In the genomic region with DNA sequence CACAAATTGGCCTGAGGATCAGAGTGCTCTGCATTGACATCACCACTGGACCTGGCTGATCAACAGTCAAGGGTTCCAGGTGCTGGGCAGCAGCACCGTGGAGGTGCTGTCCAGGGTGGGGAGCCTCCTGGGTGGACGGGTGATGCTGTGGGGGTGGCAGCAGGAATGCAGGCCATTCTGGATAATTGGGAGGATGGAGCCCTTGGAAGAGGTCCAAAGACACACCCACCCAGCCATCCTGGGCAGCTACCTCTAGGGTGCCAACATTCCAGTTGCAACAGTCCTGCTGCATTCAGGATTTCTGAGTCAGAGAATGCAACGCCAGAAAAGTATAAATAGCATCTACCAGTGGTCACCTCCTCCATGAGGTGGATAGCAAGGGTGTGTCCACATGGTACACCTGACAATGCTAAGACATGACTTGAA, we compare ENCODE assay signal across 9 cellular contexts. TPM values are rescaled to one million over a fixed set of nuclear protein-coding genes. Genes with fewer than 3 reads are reported as not detected.
DNase-seq lines count a peak whose midpoint lies in the region; ATAC-seq, FAIRE-seq and TF ChIP-seq lines count a peak whose summit lies in the region.
"Had no signal": no experiment of that assay in that cellular context is flagged by ENCODE, and none has a peak within 500 bp of the region (broad histone marks: within the 10 kb centered on the region; RNA-seq: fewer than 3 reads in every experiment).

No MANE protein-coding gene starts in this region.

- H3K27ac Mint-ChIP-seq in MCF 10A (ENCODE audit: low read depth, unreplicated experiment) (peak overlapping the region; percentile 95), naive B cell (peak overlapping the region; percentile 97 to 100 (median 100))

- CTCF ChIA-PET in MCF 10A (lab: Yijun Ruan, JAX), result interaction anchor here (1.0 kb wide), 1 partner anchor 31 kb away, joined by 3 read pairs; no protein-coding TSS in a partner anchor

- TF ChIP-seq CTCF in MCF 10A (IDR thresholded peaks at IDR 0.05; ENCODE audit: unreplicated experiment), result no peak

- peak overlapping the region; percentile 68 to 87 (median 81) for H3K9ac ChIP-seq in BLaER1 treated with 17β-estradiol and CSF1 and Interleukin-3, amounts not matched to agents 10 nM and 100 nM

- intact Hi-C loops in MCF 10A (cut with micrococcal nuclease), result loop anchor here (1.0 kb wide), 2 partner anchors 27 to 41 kb away; partner anchors contain the start of gene STARD5

- H3K4me1 Mint-ChIP-seq in MCF 10A (ENCODE audit: insufficient read depth, unreplicated experiment), result peaks cover 22% of the 10 kb centered on the region
- peaks cover 88 to 99% (median 93%) of the 10 kb centered on the region in 3 donors for H3K4me1 Mint-ChIP-seq in naive B cell

- H3K36me3 ChIP-seq in BLaER1 treated with 17β-estradiol and CSF1 and Interleukin-3, amounts not matched to agents 10 nM and 100 nM, result peaks cover 25 to 41% (median 28%) of the 10 kb centered on the region in 11 experiments
- H3K36me3 ChIP-seq: WERI-Rb-1 had no signal

- POLR2A ChIA-PET in MCF 10A (lab: Yijun Ruan, JAX), result interaction anchor here (0.6 to 1.8 kb wide), 6 partner anchors 16 to 137 kb away, joined by 3 to 8 read pairs (median 4); partner anchors contain the start of gene STARD5

- peaks cover 96 to 99% (median 98%) of the 10 kb centered on the region in 10 experiments for H3K4me1 ChIP-seq in BLaER1 treated with 17β-estradiol and CSF1 and Interleukin-3, amounts not matched to agents 10 nM and 100 nM

- peak overlapping the region; percentile 58 to 98 (median 92) for H3K27ac ChIP-seq in BLaER1 treated with 17β-estradiol and CSF1 and Interleukin-3, amounts not matched to agents 10 nM and 100 nM
- H3K27ac ChIP-seq: WERI-Rb-1 had no signal

- peaks cover 0 to 20% (median 0%) of the 10 kb centered on the region in 11 experiments; a peak in 7 of 22 replicates for H4K20me1 ChIP-seq in BLaER1 treated with 17β-estradiol and CSF1 and Interleukin-3, amounts not matched to agents 10 nM and 100 nM

- no peak for ATAC-seq in naive B cell (ENCODE audit: low read depth in 2 of 2)
- no peak for ATAC-seq in HG03439 (IDR thresholded peaks at IDR 0.05; ENCODE audit: unreplicated experiment)
- no peak for ATAC-seq in HG03097 (IDR thresholded peaks at IDR 0.05; ENCODE audit: low FRiP score, unreplicated experiment)

- H3K27me3 ChIP-seq in BLaER1 treated with 17β-estradiol and CSF1 and Interleukin-3, amounts not matched to agents 10 nM and 100 nM, result no peaks in the 10 kb centered on the region

- BruUV-seq in MCF 10A (replicated peaks; lab: Mats Ljungman, UMichigan), result no TSS peak

- DNase-seq in HTR-8/SVneo (ENCODE audit: insufficient read length, low spot score) (peak; percentile 22), MCF 10A (ENCODE audit: unreplicated experiment) (peak; percentile 95), naive B cell (no peak), C1 segment of cervical spinal cord (lab: John Stamatoyannopoulos, UW) (no peak)
- no peak for DNase-seq in stimulated activated CD4-positive, alpha-beta T cell treated with anti-CD3 and anti-CD28 coated beads, Interleukin-4, amount 100 ng/mL, for 1 hour
- DNase-seq: WERI-Rb-1 had no signal

- peak overlapping the region; percentile 58 to 77 (median 68) for H3K4me3 ChIP-seq in BLaER1 treated with 17β-estradiol and CSF1 and Interleukin-3, amounts not matched to agents 10 nM and 100 nM

- H3K4me2 ChIP-seq in BLaER1 treated with 17β-estradiol and CSF1 and Interleukin-3, amounts not matched to agents 10 nM and 100 nM, result peak overlapping the region; percentile 90 to 100 (median 98)

- H3K27me3 Mint-ChIP-seq in MCF 10A (ENCODE audit: insufficient read depth, unreplicated experiment) (no peaks in the 10 kb centered on the region), naive B cell (no peaks in the 10 kb centered on the region)

- no peak for FAIRE-seq in HTR-8/SVneo (lab: Jason Lieb, UNC)

- H3K36me3 Mint-ChIP-seq in MCF 10A (ENCODE audit: insufficient read depth, unreplicated experiment), result no peaks in the 10 kb centered on the region
- peaks cover 32 to 58% of the 10 kb centered on the region in 2 donors for H3K36me3 Mint-ChIP-seq in naive B cell

- H3K4me3 Mint-ChIP-seq in MCF 10A (ENCODE audit: unreplicated experiment) (peak overlapping the region; percentile 46), naive B cell (peak overlapping the region; percentile 98 to 100 (median 100))

- H3K9me3 ChIP-seq in BLaER1 treated with 17β-estradiol and CSF1 and Interleukin-3, amounts not matched to agents 10 nM and 100 nM (replicated peaks in 1 of 11), result no peaks in the 10 kb centered on the region

- H3K9me3 Mint-ChIP-seq in MCF 10A (ENCODE audit: unreplicated experiment), result no peaks in the 10 kb centered on the region
- H3K9me3 Mint-ChIP-seq in naive B cell, result no peaks in the 10 kb centered on the region

RNA-seq across cellular contexts. Expression of gene STARD5, which starts 26.8 kb away (rescaled TPM):
- 2.0 and 3.4 TPM in 2 replicates for total RNA-seq in MCF 10A (2022)
- 1 to 10 TPM; 5.1 to 9.6 (median 7.3) TPM for polyA plus RNA-seq in naive B cell (ENCODE audit: low read depth in 6 of 6)

Comparison
In these comparisons a context has a peak if more than half of its experiments do, and no peak if none do; other contexts are left out.
1. DNase-seq: peak in HTR-8/SVneo (single experiment) and MCF 10A (single experiment); none in naive B cell (single experiment), stimulated activated CD4-positive, alpha-beta T cell treated with anti-CD3 and anti-CD28 coated beads, Interleukin-4, amount 100 ng/mL, for 1 hour (single experiment) and C1 segment of cervical spinal cord (0 of 14).